ENCODE assay signal across 1 cellular context in the genomic region with DNA sequence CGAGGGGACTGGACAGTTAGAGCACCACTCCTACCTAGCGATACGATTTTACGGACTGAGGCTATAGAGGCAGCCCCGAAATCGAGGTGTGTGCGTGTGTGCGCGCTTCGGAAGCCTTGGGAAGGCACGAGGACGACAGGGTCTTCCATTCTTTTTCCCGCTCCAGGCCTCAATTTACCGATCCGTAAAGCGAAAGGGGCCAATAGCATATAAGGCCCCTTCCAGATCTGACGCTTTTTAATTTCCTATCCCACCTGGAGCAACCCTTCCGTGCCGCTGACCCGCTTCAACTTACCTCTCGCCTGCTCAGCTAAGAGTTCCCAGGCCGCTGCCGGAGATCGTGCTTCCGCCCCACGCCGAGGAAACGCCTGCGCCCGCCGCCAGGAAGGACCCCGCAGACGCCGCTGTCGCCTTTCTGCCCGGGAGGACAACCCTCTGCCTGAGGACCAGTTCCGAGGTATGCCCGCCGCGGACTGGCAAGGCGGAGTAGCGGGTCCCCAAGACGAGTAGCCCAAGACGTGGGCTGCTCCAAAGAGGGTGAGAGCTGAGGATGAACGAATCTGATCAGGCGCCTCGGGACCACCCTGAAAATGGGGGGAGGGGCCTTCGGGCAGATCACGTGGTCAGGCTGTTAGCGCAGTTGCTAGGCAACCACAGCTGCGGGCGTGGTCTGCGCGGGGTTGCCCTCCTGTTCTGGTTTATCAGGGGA.
TF ChIP-seq lines count a peak whose summit lies in the region.

EFTUD2 (minus strand) TSS at position 372 of the 709 bp plus-strand sequence. CDS start 4,924 bp downstream, outside the sequence.

TF ChIP-seq in HepG2, 621 proteins besides CTCF, POLR2A, EP300 and RAD21 (continued from another document and continues in another):
- peak; percentile 55; the same call in 1 of the 2 replicates for TF ChIP-seq HNF1A (IDR thresholded peaks at IDR 0.05; ENCODE audit: low read depth)
- TF ChIP-seq HNF1A (CRISPR knock-in tag; IDR thresholded peaks at IDR 0.05; ENCODE audit: borderline replicate concordance), result peak; percentile 89; the same call in 1 of the 2 replicates
- TF ChIP-seq ATRX (CRISPR knock-in tag; IDR thresholded peaks at IDR 0.05; ENCODE audit: borderline replicate concordance), result no peak
- TF ChIP-seq MIER3 (CRISPR knock-in tag; IDR thresholded peaks at IDR 0.05; ENCODE audit: borderline replicate concordance), result peak; percentile 98
- TF ChIP-seq ZBTB7B (CRISPR knock-in tag; IDR thresholded peaks at IDR 0.05), result no peak; the same call in 1 of the 2 replicates
- TF ChIP-seq ARHGAP35 (CRISPR knock-in tag; IDR thresholded peaks at IDR 0.05; ENCODE audit: borderline replicate concordance), result peak; percentile 91; the same call in 1 of the 2 replicates
- peak; percentile 77 for TF ChIP-seq ZNF143 (CRISPR knock-in tag; IDR thresholded peaks at IDR 0.05)
- TF ChIP-seq ZNF746 (CRISPR knock-in tag; IDR thresholded peaks at IDR 0.05), result peak; percentile 83
- TF ChIP-seq ZNF20 (CRISPR knock-in tag; IDR thresholded peaks at IDR 0.05), result no peak
- no peak for TF ChIP-seq KLF13 (CRISPR knock-in tag; IDR thresholded peaks at IDR 0.05)
- TF ChIP-seq ZNF180 (CRISPR knock-in tag; IDR thresholded peaks at IDR 0.05; ENCODE audit: borderline replicate concordance, low read depth), result 0 out of 2 replicates have a peak, but pooled peaks have one; percentile 78
- 0 out of 2 replicates have a peak, but pooled peaks have one; percentile 86 for TF ChIP-seq BRCA1 (CRISPR knock-in tag; IDR thresholded peaks at IDR 0.05)
- TF ChIP-seq ZNF296 (CRISPR knock-in tag; conservative IDR thresholded peaks at IDR 0.05), result no peak
- no peak for TF ChIP-seq REXO4 (CRISPR knock-in tag; IDR thresholded peaks at IDR 0.05; ENCODE audit: borderline replicate concordance)
- peak; percentile 96 for TF ChIP-seq USF2 (IDR thresholded peaks at IDR 0.05; ENCODE audit: low read depth, low read length)
- peak; percentile 99 for TF ChIP-seq USF2 (CRISPR knock-in tag; IDR thresholded peaks at IDR 0.05; ENCODE audit: borderline replicate concordance)
- TF ChIP-seq SMAD1 (CRISPR knock-in tag; IDR thresholded peaks at IDR 0.05; ENCODE audit: borderline replicate concordance, low read depth), result peak; percentile 91; the same call in 1 of the 2 replicates
- TF ChIP-seq TOE1 (CRISPR knock-in tag; IDR thresholded peaks at IDR 0.05), result peak; percentile 55; the same call in 1 of the 2 replicates
- peak; percentile 83 for TF ChIP-seq FOXO1 (CRISPR knock-in tag; IDR thresholded peaks at IDR 0.05)
- TF ChIP-seq ZNF318 (CRISPR knock-in tag; IDR thresholded peaks at IDR 0.05), result peak; percentile 86; the same call in 1 of the 2 replicates
- TF ChIP-seq, protein P1, sequence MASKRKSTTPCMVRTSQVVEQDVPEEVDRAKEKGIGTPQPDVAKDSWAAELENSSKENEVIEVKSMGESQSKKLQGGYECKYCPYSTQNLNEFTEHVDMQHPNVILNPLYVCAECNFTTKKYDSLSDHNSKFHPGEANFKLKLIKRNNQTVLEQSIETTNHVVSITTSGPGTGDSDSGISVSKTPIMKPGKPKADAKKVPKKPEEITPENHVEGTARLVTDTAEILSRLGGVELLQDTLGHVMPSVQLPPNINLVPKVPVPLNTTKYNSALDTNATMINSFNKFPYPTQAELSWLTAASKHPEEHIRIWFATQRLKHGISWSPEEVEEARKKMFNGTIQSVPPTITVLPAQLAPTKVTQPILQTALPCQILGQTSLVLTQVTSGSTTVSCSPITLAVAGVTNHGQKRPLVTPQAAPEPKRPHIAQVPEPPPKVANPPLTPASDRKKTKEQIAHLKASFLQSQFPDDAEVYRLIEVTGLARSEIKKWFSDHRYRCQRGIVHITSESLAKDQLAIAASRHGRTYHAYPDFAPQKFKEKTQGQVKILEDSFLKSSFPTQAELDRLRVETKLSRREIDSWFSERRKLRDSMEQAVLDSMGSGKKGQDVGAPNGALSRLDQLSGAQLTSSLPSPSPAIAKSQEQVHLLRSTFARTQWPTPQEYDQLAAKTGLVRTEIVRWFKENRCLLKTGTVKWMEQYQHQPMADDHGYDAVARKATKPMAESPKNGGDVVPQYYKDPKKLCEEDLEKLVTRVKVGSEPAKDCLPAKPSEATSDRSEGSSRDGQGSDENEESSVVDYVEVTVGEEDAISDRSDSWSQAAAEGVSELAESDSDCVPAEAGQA (IDR thresholded peaks at IDR 0.05; ENCODE audit: low read depth), result peak; percentile 93
- TF ChIP-seq, protein P1 (CRISPR knock-in tag; IDR thresholded peaks at IDR 0.05; ENCODE audit: borderline replicate concordance), result no peak
- TF ChIP-seq FOXA1 (IDR thresholded peaks at IDR 0.05), result no peak
- 0 out of 2 replicates have a peak, but pooled peaks have one; percentile 13 for TF ChIP-seq FOXA1 (CRISPR knock-in tag; IDR thresholded peaks at IDR 0.05)
- TF ChIP-seq, protein P2, sequence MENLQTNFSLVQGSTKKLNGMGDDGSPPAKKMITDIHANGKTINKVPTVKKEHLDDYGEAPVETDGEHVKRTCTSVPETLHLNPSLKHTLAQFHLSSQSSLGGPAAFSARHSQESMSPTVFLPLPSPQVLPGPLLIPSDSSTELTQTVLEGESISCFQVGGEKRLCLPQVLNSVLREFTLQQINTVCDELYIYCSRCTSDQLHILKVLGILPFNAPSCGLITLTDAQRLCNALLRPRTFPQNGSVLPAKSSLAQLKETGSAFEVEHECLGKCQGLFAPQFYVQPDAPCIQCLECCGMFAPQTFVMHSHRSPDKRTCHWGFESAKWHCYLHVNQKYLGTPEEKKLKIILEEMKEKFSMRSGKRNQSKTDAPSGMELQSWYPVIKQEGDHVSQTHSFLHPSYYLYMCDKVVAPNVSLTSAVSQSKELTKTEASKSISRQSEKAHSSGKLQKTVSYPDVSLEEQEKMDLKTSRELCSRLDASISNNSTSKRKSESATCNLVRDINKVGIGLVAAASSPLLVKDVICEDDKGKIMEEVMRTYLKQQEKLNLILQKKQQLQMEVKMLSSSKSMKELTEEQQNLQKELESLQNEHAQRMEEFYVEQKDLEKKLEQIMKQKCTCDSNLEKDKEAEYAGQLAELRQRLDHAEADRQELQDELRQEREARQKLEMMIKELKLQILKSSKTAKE (CRISPR knock-in tag; IDR thresholded peaks at IDR 0.05; ENCODE audit: borderline replicate concordance), result peak; percentile 86
- TF ChIP-seq FOSL1 (CRISPR knock-in tag; IDR thresholded peaks at IDR 0.05; ENCODE audit: borderline replicate concordance), result 0 out of 2 replicates have a peak, but pooled peaks have one; percentile 12
- TF ChIP-seq CHD2 (IDR thresholded peaks at IDR 0.05; ENCODE audit: low read depth, low read length), result peak; percentile 70; the same call in 1 of the 2 replicates
- peak; percentile 96; the same call in 1 of the 2 replicates for TF ChIP-seq FIP1L1 (IDR thresholded peaks at IDR 0.05; ENCODE audit: borderline replicate concordance, insufficient read depth, low read depth, low read length)
- TF ChIP-seq TRIM24 (CRISPR knock-in tag; IDR thresholded peaks at IDR 0.05), result no peak
- TF ChIP-seq POLR2AphosphoS5 (IDR thresholded peaks at IDR 0.05; ENCODE audit: low read depth, low read length), result peak; percentile 97
